In genomic region chr3:16173696-16174355, GRCh38 we compare ENCODE assay signal across 1 cellular context.
TF ChIP-seq lines count a peak whose summit lies in the region.

No MANE protein-coding gene starts in this region.

TF ChIP-seq in A549, 52 proteins besides CTCF, POLR2A, EP300 and RAD21 (continued from another document):
- TF ChIP-seq USF2 (IDR thresholded peaks at IDR 0.05) (no peak), CBX2 (IDR thresholded peaks at IDR 0.05; ENCODE audit: borderline replicate concordance, low read depth) (no peak), PBX3 (IDR thresholded peaks at IDR 0.05) (no peak), RARB (CRISPR knock-in tag; IDR thresholded peaks at IDR 0.05) (no peak), EHF (CRISPR knock-in tag; IDR thresholded peaks at IDR 0.05) (no peak), CBX8 (IDR thresholded peaks at IDR 0.05) (no peak), SREBF2 (IDR thresholded peaks at IDR 0.05) (no peak), GATA3 (IDR thresholded peaks at IDR 0.05; ENCODE audit: borderline replicate concordance) (no peak), HDAC2 (IDR thresholded peaks at IDR 0.05) (no peak), HMGXB4 (CRISPR knock-in tag; IDR thresholded peaks at IDR 0.05; ENCODE audit: borderline replicate concordance) (no peak), CHD2 (IDR thresholded peaks at IDR 0.05; ENCODE audit: low read length, partially characterized antibody) (no peak), TFCP2L1 (CRISPR knock-in tag; IDR thresholded peaks at IDR 0.05) (no peak), PHF8 (IDR thresholded peaks at IDR 0.05; ENCODE audit: borderline replicate concordance, low read depth) (no peak), JUN (IDR thresholded peaks at IDR 0.05) (no peak), SMC3 (IDR thresholded peaks at IDR 0.05) (no peak)
- TF ChIP-seq, protein P1, sequence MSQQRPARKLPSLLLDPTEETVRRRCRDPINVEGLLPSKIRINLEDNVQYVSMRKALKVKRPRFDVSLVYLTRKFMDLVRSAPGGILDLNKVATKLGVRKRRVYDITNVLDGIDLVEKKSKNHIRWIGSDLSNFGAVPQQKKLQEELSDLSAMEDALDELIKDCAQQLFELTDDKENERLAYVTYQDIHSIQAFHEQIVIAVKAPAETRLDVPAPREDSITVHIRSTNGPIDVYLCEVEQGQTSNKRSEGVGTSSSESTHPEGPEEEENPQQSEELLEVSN (IDR thresholded peaks at IDR 0.05; ENCODE audit: borderline replicate concordance, low read depth): no peak
TF ChIP-seq in A549: peak in this region for 0.
